13 cellular contexts compared by ENCODE assay signal in genomic region chr14:33598582-33598981, GRCh38.
DNase-seq lines count a peak whose midpoint lies in the region; TF ChIP-seq lines count a peak whose summit lies in the region.
"Had no signal": no experiment of that assay in that cellular context is flagged by ENCODE, and none has a peak within 500 bp of the region (broad histone marks: within the 10 kb centered on the region; RNA-seq: fewer than 3 reads in every experiment).

No MANE protein-coding gene starts in this region.

- H4K20me1 ChIP-seq in SK-N-SH (ENCODE audit: insufficient read depth) (no peaks in the 10 kb centered on the region), GM23248 (ENCODE audit: insufficient read depth) (no peaks in the 10 kb centered on the region)

- no peak overlapping the region for H3K9ac ChIP-seq in SK-N-SH
- H3K9ac ChIP-seq in endocrine pancreas (ENCODE audit: control insufficient read depth, insufficient read depth, low read length): no peak overlapping the region
- H3K9ac ChIP-seq in GM23248: no peak overlapping the region

- peaks cover 0 to 19% of the 10 kb centered on the region in 2 experiments; a peak in 2 of 4 replicates for H3K4me1 ChIP-seq in SK-N-SH (ENCODE audit: control insufficient read depth in 1 of 2, insufficient read depth in 2 of 2, low read depth in 1 of 2, low read length in 1 of 2)
- peaks cover 13% of the 10 kb centered on the region for H3K4me1 ChIP-seq in endocrine pancreas (ENCODE audit: control insufficient read depth, insufficient read depth, low read length)
- peaks cover 5% of the 10 kb centered on the region; the same call in 1 of the 2 replicates for H3K4me1 ChIP-seq in GM23248 (ENCODE audit: insufficient read depth)

- H3K36me3 ChIP-seq in SK-N-SH (replicated peaks in 1 of 2; ENCODE audit: control insufficient read depth in 1 of 2, insufficient read depth in 2 of 2, low read length in 1 of 2) (no peaks in the 10 kb centered on the region), endocrine pancreas (ENCODE audit: control insufficient read depth, insufficient read depth, low read length) (no peaks in the 10 kb centered on the region), GM23248 (ENCODE audit: low read depth) (no peaks in the 10 kb centered on the region)

- no peaks in the 10 kb centered on the region for H3K27me3 ChIP-seq in SK-N-SH (ENCODE audit: insufficient read depth)
- H3K27me3 ChIP-seq in endocrine pancreas (ENCODE audit: control insufficient read depth, insufficient read depth, low read length): no peaks in the 10 kb centered on the region
- no peaks in the 10 kb centered on the region for H3K27me3 ChIP-seq in GM23248 (replicated peaks; ENCODE audit: insufficient read depth)

- no peak for TF ChIP-seq RAD21 in SK-N-SH (IDR thresholded peaks at IDR 0.05; ENCODE audit: low read length)

- DNase-seq in SK-N-SH: peak; percentile 15
- DNase-seq in renal cortical epithelial cell (ENCODE audit: low read depth): peak; percentile 22
- no peak for DNase-seq in GM23248
- no peak for DNase-seq in cortex of kidney (lab: John Stamatoyannopoulos, UW)
- DNase-seq in GM13977 (ENCODE audit: low spot score): no peak
- DNase-seq: C1 segment of cervical spinal cord; Calu3; CD4-positive, alpha-beta memory T cell; COR-L47; DMS153; DND-41; HCEC 1CT had no signal

- H3K4me3 ChIP-seq in SK-N-SH (ENCODE audit: low read depth in 2 of 2, low read length in 1 of 2) (no peak overlapping the region), endocrine pancreas (ENCODE audit: control insufficient read depth, insufficient read depth, low read length) (peak overlapping the region; percentile 3), GM23248 (no peak overlapping the region)

- 57% methylated on average over 2 of the region's 2 CpGs for WGBS in SK-N-SH (ENCODE audit: low lambda C conversion rate)
- WGBS in GM23248 (ENCODE audit: low coverage in 1 of 2, low lambda C conversion rate in 2 of 2, missing lambda C conversion rate in 2 of 2), 2 experiments: 97% methylated on average over 2 of the region's 2 CpGs

- TF ChIP-seq EP300 in SK-N-SH (IDR thresholded peaks at IDR 0.05; ENCODE audit: borderline replicate concordance in 1 of 2, low read depth in 1 of 2, low read length in 1 of 2): peak in 1 of 2 experiments; percentile 66; a peak in 2 of 4 replicates

- H3K27ac ChIP-seq in SK-N-SH (ENCODE audit: low read depth in 2 of 2, low read length in 1 of 2) (peak overlapping the region in 1 of 2 experiments; percentile 73; a peak in 1 of 4 replicates), GM23248 (no peak overlapping the region)

- H3K4me2 ChIP-seq in SK-N-SH (no peak overlapping the region), GM23248 (ENCODE audit: unreplicated experiment) (no peak overlapping the region)

- in situ Hi-C loops in GM23248 (cut with MboI) (no loop called here), GM13977 (cut with MboI; ENCODE audit: low pct_unique_long_range_greater_than_20kb, low sequenced_read_pairs, unreplicated experiment) (no loop called here)

- H2AFZ ChIP-seq in SK-N-SH (ENCODE audit: low read depth) (no peak overlapping the region), GM23248 (no peak overlapping the region)

- no peaks in the 10 kb centered on the region for H3K79me2 ChIP-seq in SK-N-SH (ENCODE audit: insufficient read depth)
- no peaks in the 10 kb centered on the region for H3K79me2 ChIP-seq in GM23248 (ENCODE audit: insufficient read depth)

- no peak for TF ChIP-seq CTCF in SK-N-SH (IDR thresholded peaks at IDR 0.05)
- TF ChIP-seq CTCF in GM13977 (IDR thresholded peaks at IDR 0.05; ENCODE audit: extremely low read depth, insufficient read depth, missing control alignments): no peak

- POLR2A ChIA-PET in SK-N-SH (lab: Yijun Ruan, JAX): no interaction called here

- H3K9me2 ChIP-seq in SK-N-SH (no peaks in the 10 kb centered on the region), GM23248 (ENCODE audit: insufficient read depth) (no peaks in the 10 kb centered on the region)

- CTCF ChIA-PET in SK-N-SH (lab: Yijun Ruan, JAX): interaction anchor here (1.8 kb wide), 1 partner anchor 194 kb away, joined by 7 read pairs; no protein-coding TSS in a partner anchor

- H3K9me3 ChIP-seq in SK-N-SH (no peaks in the 10 kb centered on the region), endocrine pancreas (ENCODE audit: control insufficient read depth, low read length) (no peaks in the 10 kb centered on the region), GM23248 (ENCODE audit: low read depth) (no peaks in the 10 kb centered on the region)

- H3F3A ChIP-seq in SK-N-SH (replicated peaks; ENCODE audit: insufficient read depth) (no peaks in the 10 kb centered on the region), GM23248 (ENCODE audit: insufficient read depth) (no peaks in the 10 kb centered on the region)

TF ChIP-seq in SK-N-SH, 30 proteins besides CTCF, POLR2A, EP300 and RAD21:
- TF ChIP-seq ZBTB33 (IDR thresholded peaks at IDR 0.05; ENCODE audit: borderline replicate concordance, low read depth) (no peak), RCOR1 (IDR thresholded peaks at IDR 0.05; ENCODE audit: low read length) (peak; percentile 67; the same call in 1 of the 2 replicates), GATA2 (CRISPR knock-in tag; IDR thresholded peaks at IDR 0.05) (peak; percentile 67; the same call in 1 of the 2 replicates), EZH2phosphoT487 (IDR thresholded peaks at IDR 0.05; ENCODE audit: borderline replicate concordance, low read depth) (no peak)

Comparison
In these comparisons a context has a peak if more than half of its experiments do, and no peak if none do; other contexts are left out.
1. DNase-seq: peak in SK-N-SH (single experiment) and renal cortical epithelial cell (single experiment); none in GM23248 (single experiment), cortex of kidney (single experiment) and GM13977 (single experiment).